ENCODE assay signal across 1 cellular context in the genomic region with DNA sequence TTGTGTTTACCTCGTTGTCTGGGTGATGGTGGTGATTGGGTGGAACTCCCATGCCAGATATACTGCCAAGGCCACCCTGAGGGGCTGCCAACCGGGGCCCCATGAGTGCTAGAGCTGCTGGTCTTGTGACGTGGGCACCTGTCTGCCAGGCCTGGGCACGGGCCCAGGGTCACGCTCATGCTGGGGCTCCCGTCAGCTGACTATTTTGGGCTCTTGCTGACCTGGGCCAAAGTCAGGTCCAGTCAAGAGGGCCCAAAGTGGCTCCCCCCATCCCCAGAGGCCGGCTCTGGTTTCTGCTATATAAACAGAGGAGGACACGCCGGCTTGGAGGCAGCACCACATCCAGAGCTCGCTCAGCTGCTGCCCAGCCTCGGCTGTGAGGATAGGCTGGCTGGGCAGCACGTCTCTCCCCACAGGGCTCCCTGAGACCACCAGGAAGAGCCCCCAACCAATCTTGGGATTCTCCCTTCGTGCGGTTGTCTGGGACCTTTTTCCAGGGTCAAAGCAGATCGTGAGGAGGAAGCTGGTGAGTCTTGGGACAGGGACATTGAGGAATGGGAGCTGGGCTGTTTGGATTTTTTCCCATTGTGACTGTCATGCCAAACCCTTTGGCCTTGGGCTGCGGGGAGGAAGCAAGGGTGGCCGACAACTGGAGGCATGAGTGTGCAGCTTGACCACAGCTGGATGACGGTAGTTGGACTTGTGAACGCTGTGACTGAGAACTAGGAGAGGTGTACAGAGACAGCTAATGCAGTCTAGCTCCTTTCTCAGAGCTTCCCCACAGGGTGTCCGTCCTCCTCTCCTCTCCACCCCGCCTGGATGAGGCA.
A peak's percentile ranks its signal among the peaks of the same experiment; 100 is the strongest.
TF ChIP-seq lines count a peak whose summit lies in the region.

No MANE protein-coding gene starts in this region.

TF ChIP-seq in HepG2, 621 proteins besides CTCF, POLR2A, EP300 and RAD21:
- TF ChIP-seq TEAD3 (CRISPR knock-in tag; optimal IDR thresholded peaks at IDR 0.05; ENCODE audit: borderline replicate concordance) (peak; percentile 14), FOXK1 (CRISPR knock-in tag; IDR thresholded peaks at IDR 0.05; ENCODE audit: borderline replicate concordance, low read depth) (no peak), ETV6 (CRISPR knock-in tag; conservative IDR thresholded peaks at IDR 0.05) (no peak), ZNF687 (CRISPR knock-in tag; IDR thresholded peaks at IDR 0.05) (peak; percentile 38), ZNF317 (CRISPR knock-in tag; IDR thresholded peaks at IDR 0.05) (no peak), ZNF670 (CRISPR knock-in tag; IDR thresholded peaks at IDR 0.05; ENCODE audit: borderline replicate concordance) (no peak), NR2C2 (CRISPR knock-in tag; IDR thresholded peaks at IDR 0.05; ENCODE audit: borderline replicate concordance) (no peak), MZF1 (CRISPR knock-in tag; IDR thresholded peaks at IDR 0.05; ENCODE audit: borderline replicate concordance) (no peak), E2F2 (CRISPR knock-in tag; IDR thresholded peaks at IDR 0.05; ENCODE audit: borderline replicate concordance) (no peak), SAP130 (CRISPR knock-in tag; IDR thresholded peaks at IDR 0.05; ENCODE audit: low read depth) (peak; percentile 25; the same call in 1 of the 2 replicates), ZBTB38 (CRISPR knock-in tag; IDR thresholded peaks at IDR 0.05) (0 out of 2 replicates have a peak, but pooled peaks have one; percentile 17), KLF12 (CRISPR knock-in tag; IDR thresholded peaks at IDR 0.05; ENCODE audit: borderline replicate concordance) (no peak), ZNF224 (CRISPR knock-in tag; IDR thresholded peaks at IDR 0.05) (no peak), FOXC1 (CRISPR knock-in tag; IDR thresholded peaks at IDR 0.05; ENCODE audit: borderline replicate concordance) (no peak), RORA (CRISPR knock-in tag; IDR thresholded peaks at IDR 0.05) (no peak), ZNF580 (CRISPR knock-in tag; IDR thresholded peaks at IDR 0.05; ENCODE audit: borderline replicate concordance, low read depth) (no peak), HNRNPH1 (optimal IDR thresholded peaks at IDR 0.05; ENCODE audit: low read depth, low read length) (no peak)
- TF ChIP-seq, protein P1, sequence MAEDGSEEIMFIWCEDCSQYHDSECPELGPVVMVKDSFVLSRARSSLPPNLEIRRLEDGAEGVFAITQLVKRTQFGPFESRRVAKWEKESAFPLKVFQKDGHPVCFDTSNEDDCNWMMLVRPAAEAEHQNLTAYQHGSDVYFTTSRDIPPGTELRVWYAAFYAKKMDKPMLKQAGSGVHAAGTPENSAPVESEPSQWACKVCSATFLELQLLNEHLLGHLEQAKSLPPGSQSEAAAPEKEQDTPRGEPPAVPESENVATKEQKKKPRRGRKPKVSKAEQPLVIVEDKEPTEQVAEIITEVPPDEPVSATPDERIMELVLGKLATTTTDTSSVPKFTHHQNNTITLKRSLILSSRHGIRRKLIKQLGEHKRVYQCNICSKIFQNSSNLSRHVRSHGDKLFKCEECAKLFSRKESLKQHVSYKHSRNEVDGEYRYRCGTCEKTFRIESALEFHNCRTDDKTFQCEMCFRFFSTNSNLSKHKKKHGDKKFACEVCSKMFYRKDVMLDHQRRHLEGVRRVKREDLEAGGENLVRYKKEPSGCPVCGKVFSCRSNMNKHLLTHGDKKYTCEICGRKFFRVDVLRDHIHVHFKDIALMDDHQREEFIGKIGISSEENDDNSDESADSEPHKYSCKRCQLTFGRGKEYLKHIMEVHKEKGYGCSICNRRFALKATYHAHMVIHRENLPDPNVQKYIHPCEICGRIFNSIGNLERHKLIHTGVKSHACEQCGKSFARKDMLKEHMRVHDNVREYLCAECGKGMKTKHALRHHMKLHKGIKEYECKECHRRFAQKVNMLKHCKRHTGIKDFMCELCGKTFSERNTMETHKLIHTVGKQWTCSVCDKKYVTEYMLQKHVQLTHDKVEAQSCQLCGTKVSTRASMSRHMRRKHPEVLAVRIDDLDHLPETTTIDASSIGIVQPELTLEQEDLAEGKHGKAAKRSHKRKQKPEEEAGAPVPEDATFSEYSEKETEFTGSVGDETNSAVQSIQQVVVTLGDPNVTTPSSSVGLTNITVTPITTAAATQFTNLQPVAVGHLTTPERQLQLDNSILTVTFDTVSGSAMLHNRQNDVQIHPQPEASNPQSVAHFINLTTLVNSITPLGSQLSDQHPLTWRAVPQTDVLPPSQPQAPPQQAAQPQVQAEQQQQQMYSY (CRISPR knock-in tag; IDR thresholded peaks at IDR 0.05), result no peak
- TF ChIP-seq, protein P2, sequence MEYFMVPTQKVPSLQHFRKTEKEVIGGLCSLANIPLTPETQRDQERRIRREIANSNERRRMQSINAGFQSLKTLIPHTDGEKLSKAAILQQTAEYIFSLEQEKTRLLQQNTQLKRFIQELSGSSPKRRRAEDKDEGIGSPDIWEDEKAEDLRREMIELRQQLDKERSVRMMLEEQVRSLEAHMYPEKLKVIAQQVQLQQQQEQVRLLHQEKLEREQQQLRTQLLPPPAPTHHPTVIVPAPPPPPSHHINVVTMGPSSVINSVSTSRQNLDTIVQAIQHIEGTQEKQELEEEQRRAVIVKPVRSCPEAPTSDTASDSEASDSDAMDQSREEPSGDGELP (IDR thresholded peaks at IDR 0.05; ENCODE audit: borderline replicate concordance, low read depth), result peak; percentile 27; the same call in 1 of the 2 replicates
- TF ChIP-seq, protein P3, sequence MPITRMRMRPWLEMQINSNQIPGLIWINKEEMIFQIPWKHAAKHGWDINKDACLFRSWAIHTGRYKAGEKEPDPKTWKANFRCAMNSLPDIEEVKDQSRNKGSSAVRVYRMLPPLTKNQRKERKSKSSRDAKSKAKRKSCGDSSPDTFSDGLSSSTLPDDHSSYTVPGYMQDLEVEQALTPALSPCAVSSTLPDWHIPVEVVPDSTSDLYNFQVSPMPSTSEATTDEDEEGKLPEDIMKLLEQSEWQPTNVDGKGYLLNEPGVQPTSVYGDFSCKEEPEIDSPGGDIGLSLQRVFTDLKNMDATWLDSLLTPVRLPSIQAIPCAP (CRISPR knock-in tag; IDR thresholded peaks at IDR 0.05; ENCODE audit: low read depth), result no peak
